In the genomic region with DNA sequence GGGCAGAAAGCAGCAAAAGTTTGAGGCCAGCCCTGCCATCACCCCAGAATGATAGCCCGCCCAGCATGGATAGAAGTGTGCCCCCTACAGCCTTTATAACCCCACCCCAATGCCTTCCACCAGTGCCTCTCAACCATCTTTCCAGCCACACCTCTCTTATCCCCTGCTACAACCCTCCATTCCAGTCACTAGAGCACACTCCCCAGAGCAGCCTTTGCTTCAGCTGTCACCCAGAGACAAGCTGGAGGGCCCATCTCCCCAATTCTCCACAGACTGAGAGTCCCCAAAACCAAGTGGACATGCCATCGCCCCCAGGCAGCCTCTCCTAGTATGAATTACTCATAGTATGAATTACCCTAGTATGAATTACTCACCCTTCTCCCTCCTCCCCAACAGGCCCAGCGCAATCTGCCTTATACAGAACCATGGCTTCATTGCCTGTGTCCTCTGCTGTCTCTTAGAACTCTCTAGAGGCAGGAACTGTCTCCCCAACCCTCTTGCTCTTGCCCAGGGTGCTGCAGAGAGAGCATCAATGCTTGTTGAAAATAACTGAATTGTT, we compare ENCODE assay signal across 1 cellular context.
TF ChIP-seq lines count a peak whose summit lies in the region.

No MANE protein-coding gene starts in this region.

TF ChIP-seq in SK-N-SH treated with all-trans-retinoic acid at 6 μM for 48 hours, 23 proteins besides CTCF, POLR2A, EP300 and RAD21 (continued from another document):
- TF ChIP-seq, protein P1, sequence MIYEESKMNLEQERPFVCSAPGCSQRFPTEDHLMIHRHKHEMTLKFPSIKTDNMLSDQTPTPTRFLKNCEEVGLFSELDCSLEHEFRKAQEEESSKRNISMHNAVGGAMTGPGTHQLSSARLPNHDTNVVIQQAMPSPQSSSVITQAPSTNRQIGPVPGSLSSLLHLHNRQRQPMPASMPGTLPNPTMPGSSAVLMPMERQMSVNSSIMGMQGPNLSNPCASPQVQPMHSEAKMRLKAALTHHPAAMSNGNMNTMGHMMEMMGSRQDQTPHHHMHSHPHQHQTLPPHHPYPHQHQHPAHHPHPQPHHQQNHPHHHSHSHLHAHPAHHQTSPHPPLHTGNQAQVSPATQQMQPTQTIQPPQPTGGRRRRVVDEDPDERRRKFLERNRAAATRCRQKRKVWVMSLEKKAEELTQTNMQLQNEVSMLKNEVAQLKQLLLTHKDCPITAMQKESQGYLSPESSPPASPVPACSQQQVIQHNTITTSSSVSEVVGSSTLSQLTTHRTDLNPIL (CRISPR knock-in tag; IDR thresholded peaks at IDR 0.05; ENCODE audit: low read depth), result no peak
- TF ChIP-seq SNAI2 (CRISPR knock-in tag; IDR thresholded peaks at IDR 0.05), result no peak
- no peak for TF ChIP-seq TOX (CRISPR knock-in tag; IDR thresholded peaks at IDR 0.05; ENCODE audit: borderline replicate concordance)
TF ChIP-seq in SK-N-SH treated with all-trans-retinoic acid at 6 μM for 48 hours: peak in this region for 0.
